In the genomic region with DNA sequence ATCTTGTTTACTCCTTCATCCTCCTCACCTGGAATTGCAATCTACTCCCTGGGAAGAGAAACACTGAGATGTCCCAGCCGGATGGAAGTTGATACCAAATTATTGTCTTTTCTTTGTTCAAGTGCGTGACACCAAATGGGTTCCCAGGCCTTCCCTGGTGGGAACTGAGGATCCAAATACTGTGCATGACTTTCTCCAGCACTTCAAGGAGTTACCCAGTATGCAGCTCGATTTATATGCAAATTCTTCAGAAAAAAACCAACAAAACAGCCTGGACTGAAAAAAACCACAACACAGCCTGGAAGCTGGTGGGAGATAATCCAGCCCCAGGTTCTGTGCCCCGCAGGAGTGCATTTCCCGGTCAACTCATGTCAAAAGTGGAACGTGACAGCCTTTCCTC, we compare ENCODE assay signal across 36 cellular contexts.
"Had no signal": no experiment of that assay in that cellular context is flagged by ENCODE, and none has a peak within 500 bp of the region (broad histone marks: within the 10 kb centered on the region; RNA-seq: fewer than 3 reads in every experiment).

No MANE protein-coding gene starts in this region.

- H3K27me3 ChIP-seq: adrenal gland, body of pancreas, brain microvascular endothelial cell had no signal

- H3K4me1 Mint-ChIP-seq: activated B cell treated with CpG ODN at 0.5 μM for 24 hours; activated CD4-positive, alpha-beta T cell treated with anti-CD3 and anti-CD28 coated beads, Interleukin-2, amount 10 ng/mL, durations not matched to agents 24 days and 14 days; activated naive CD4-positive, alpha-beta T cell treated with anti-CD3 and anti-CD28 coated beads, Interleukin-2, amount 10 ng/mL, durations not matched to agents 7 days and 5 days; activated naive CD4-positive, alpha-beta T cell treated with anti-CD3 and anti-CD28 coated beads, Interleukin-2, amount 50 U/mL, for 24 hours; activated naive CD8-positive, alpha-beta T cell treated with anti-CD3 and anti-CD28 coated beads, Interleukin-2, amount 10 ng/mL, durations not matched to agents 7 days and 5 days; activated T-helper 17 cell treated with anti-CD3 and anti-CD28 coated beads, Interleukin-2, amount 50 U/mL, for 72 hours had no signal

- H3K27ac ChIP-seq: adrenal gland, body of pancreas, brain microvascular endothelial cell, breast epithelium, VCaP had no signal

- H3K36me3 ChIP-seq: adrenal gland, brain microvascular endothelial cell, breast epithelium had no signal

- H3K4me1 ChIP-seq: adrenal gland, body of pancreas, breast epithelium had no signal

- H3K4me3 ChIP-seq: adrenal gland, body of pancreas, breast epithelium had no signal

- H3K9me3 Mint-ChIP-seq: activated CD4-positive, alpha-beta T cell treated with anti-CD3 and anti-CD28 coated beads, Interleukin-2, amount 10 ng/mL, durations not matched to agents 24 days and 14 days had no signal

- FAIRE-seq: astrocyte, colon, TTC549 had no signal

- H3K9me3 ChIP-seq: adrenal gland had no signal

- DNase-seq: activated B cell treated with CpG ODN at 0.5 μM for 24 hours; activated CD4-positive, alpha-beta memory T cell treated with anti-CD3 and anti-CD28 coated beads for 36 hours; activated CD4-positive, alpha-beta T cell treated with anti-CD3 and anti-CD28 coated beads for 4 hours; activated CD4-positive, alpha-beta T cell treated with anti-CD3 and anti-CD28 coated beads, Interleukin-2, amount 10 ng/mL, durations not matched to agents 24 days and 14 days; activated CD4-positive, alpha-beta T cell treated with anti-CD3 and anti-CD28 coated beads, Interleukin-2, amount 50 U/mL, for 1 hour; activated CD4-positive, alpha-beta T cell treated with anti-CD3 and anti-CD28 coated beads, Interleukin-2, amount 50 U/mL, for 4 hours; activated CD4-positive, CD25-positive, alpha-beta regulatory T cell treated with anti-CD3 and anti-CD28 coated beads, Interleukin-2, amount 50 U/mL, for 72 hours; activated CD8-positive, alpha-beta memory T cell treated with anti-CD3 and anti-CD28 coated beads, Interleukin-2, amount 50 U/mL, for 4 hours; activated CD8-positive, alpha-beta T cell treated with anti-CD3 and anti-CD28 coated beads for 36 hours; activated effector memory CD4-positive, alpha-beta T cell treated with anti-CD3 and anti-CD28 coated beads, Interleukin-2, amount 50 U/mL, for 16 hours; activated gamma-delta T cell treated with Interleukin-2 at 50 U/mL for 16 hours; activated naive CD4-positive, alpha-beta T cell; activated naive CD4-positive, alpha-beta T cell treated with anti-CD3 and anti-CD28 coated beads, Interleukin-2, amount 10 ng/mL, durations not matched to agents 7 days and 5 days; activated naive CD8-positive, alpha-beta T cell treated with anti-CD3 and anti-CD28 coated beads, Interleukin-2, amount 10 ng/mL, durations not matched to agents 7 days and 5 days; activated T-cell treated with anti-CD3 and anti-CD28 coated beads for 4 hours; activated T-cell treated with anti-CD3 and anti-CD28 coated beads, Interleukin-2, amount 50 U/mL, for 1 hour; activated T-cell treated with anti-CD3 and anti-CD28 coated beads, Interleukin-2, amount 50 U/mL, for 4 hours; activated T-cell treated with anti-CD3 and anti-CD28 coated beads, Interleukin-2, amount 50 U/mL, for 72 hours; adrenal gland; amniotic stem cell; aorta; body of pancreas; brain microvascular endothelial cell; central memory CD4-positive, alpha-beta T cell; T-helper 2 cell; T-helper 9 cell had no signal

- H3K4me3 Mint-ChIP-seq: activated B cell treated with CpG ODN at 0.5 μM for 24 hours; activated CD4-positive, alpha-beta memory T cell treated with anti-CD3 and anti-CD28 coated beads for 36 hours; activated CD4-positive, alpha-beta T cell treated with anti-CD3 and anti-CD28 coated beads, Interleukin-2, amount 10 ng/mL, durations not matched to agents 24 days and 14 days; activated CD8-positive, alpha-beta T cell treated with anti-CD3 and anti-CD28 coated beads for 36 hours; activated naive CD4-positive, alpha-beta T cell treated with anti-CD3 and anti-CD28 coated beads, Interleukin-2, amount 10 ng/mL, durations not matched to agents 7 days and 5 days; activated naive CD4-positive, alpha-beta T cell treated with anti-CD3 and anti-CD28 coated beads, Interleukin-2, amount 50 U/mL, for 24 hours; activated naive CD8-positive, alpha-beta T cell; activated naive CD8-positive, alpha-beta T cell treated with anti-CD3 and anti-CD28 coated beads, Interleukin-2, amount 10 ng/mL, durations not matched to agents 7 days and 5 days; activated T-cell treated with anti-CD3 and anti-CD28 coated beads, Interleukin-2, amount 50 U/mL, for 4 hours; activated T-cell treated with anti-CD3 and anti-CD28 coated beads, Interleukin-2, amount 50 U/mL, for 72 hours; activated T-helper 1 cell treated with anti-CD3 and anti-CD28 coated beads, Interleukin-12 subunit alpha, Interleukin-12 subunit beta, Interleukin-2, Interleukin-4 antibody, amounts not matched to agents 30 ng/mL and 10 ng/mL and 1 ng/mL, durations not matched to agents 14 hours and 24 hours and 36 hours; activated T-helper 17 cell treated with anti-CD3 and anti-CD28 coated beads, Interleukin-2, amount 50 U/mL, for 72 hours; T-helper 2 cell treated with Interferon-gamma antibody and Interleukin-4, amounts not matched to agents 5 μg/mL and 100 μg/mL, for 36 hours had no signal

- ATAC-seq: activated CD8-positive, alpha-beta T cell treated with anti-CD3 and anti-CD28 coated beads for 36 hours; activated T-cell treated with anti-CD3 and anti-CD28 coated beads, Interleukin-2, amount 50 U/mL, for 4 hours; activated T-cell treated with anti-CD3 and anti-CD28 coated beads, Interleukin-2, amount 50 U/mL, for 72 hours; activated T-helper 17 cell treated with anti-CD3 and anti-CD28 coated beads, Interleukin-2, amount 50 U/mL, for 72 hours; body of pancreas had no signal

- H3K36me3 Mint-ChIP-seq: activated CD4-positive, alpha-beta memory T cell treated with anti-CD3 and anti-CD28 coated beads for 36 hours; activated naive CD4-positive, alpha-beta T cell treated with anti-CD3 and anti-CD28 coated beads, Interleukin-2, amount 10 ng/mL, durations not matched to agents 7 days and 5 days; activated naive CD4-positive, alpha-beta T cell treated with anti-CD3 and anti-CD28 coated beads, Interleukin-2, amount 50 U/mL, for 24 hours; activated naive CD8-positive, alpha-beta T cell; activated naive CD8-positive, alpha-beta T cell treated with anti-CD3 and anti-CD28 coated beads, Interleukin-2, amount 10 ng/mL, durations not matched to agents 7 days and 5 days had no signal

- H3K27me3 Mint-ChIP-seq: activated B cell treated with CpG ODN at 0.5 μM for 24 hours; activated CD4-positive, alpha-beta memory T cell treated with anti-CD3 and anti-CD28 coated beads for 36 hours; activated CD4-positive, alpha-beta T cell treated with anti-CD3 and anti-CD28 coated beads, Interleukin-2, amount 10 ng/mL, durations not matched to agents 24 days and 14 days; activated CD8-positive, alpha-beta T cell treated with anti-CD3 and anti-CD28 coated beads for 36 hours; activated naive CD4-positive, alpha-beta T cell treated with anti-CD3 and anti-CD28 coated beads, Interleukin-2, amount 10 ng/mL, durations not matched to agents 7 days and 5 days; activated naive CD4-positive, alpha-beta T cell treated with anti-CD3 and anti-CD28 coated beads, Interleukin-2, amount 50 U/mL, for 24 hours; activated naive CD8-positive, alpha-beta T cell; activated naive CD8-positive, alpha-beta T cell treated with anti-CD3 and anti-CD28 coated beads, Interleukin-2, amount 10 ng/mL, durations not matched to agents 7 days and 5 days; activated T-helper 17 cell treated with anti-CD3 and anti-CD28 coated beads, Interleukin-2, amount 50 U/mL, for 72 hours had no signal

- H3K27ac Mint-ChIP-seq: activated B cell treated with CpG ODN at 0.5 μM for 24 hours; activated CD4-positive, alpha-beta memory T cell treated with anti-CD3 and anti-CD28 coated beads for 36 hours; activated CD4-positive, alpha-beta T cell treated with anti-CD3 and anti-CD28 coated beads, Interleukin-2, amount 10 ng/mL, durations not matched to agents 24 days and 14 days; activated CD8-positive, alpha-beta T cell treated with anti-CD3 and anti-CD28 coated beads for 36 hours; activated naive CD4-positive, alpha-beta T cell treated with anti-CD3 and anti-CD28 coated beads, Interleukin-2, amount 10 ng/mL, durations not matched to agents 7 days and 5 days; activated naive CD4-positive, alpha-beta T cell treated with anti-CD3 and anti-CD28 coated beads, Interleukin-2, amount 50 U/mL, for 24 hours; activated naive CD8-positive, alpha-beta T cell; activated naive CD8-positive, alpha-beta T cell treated with anti-CD3 and anti-CD28 coated beads, Interleukin-2, amount 10 ng/mL, durations not matched to agents 7 days and 5 days; activated T-cell treated with anti-CD3 and anti-CD28 coated beads, Interleukin-2, amount 50 U/mL, for 72 hours; activated T-helper 1 cell treated with anti-CD3 and anti-CD28 coated beads, Interleukin-12 subunit alpha, Interleukin-12 subunit beta, Interleukin-2, Interleukin-4 antibody, amounts not matched to agents 30 ng/mL and 10 ng/mL and 1 ng/mL, durations not matched to agents 14 hours and 24 hours and 36 hours; activated T-helper 17 cell treated with anti-CD3 and anti-CD28 coated beads, Interleukin-2, amount 50 U/mL, for 72 hours; T-helper 2 cell treated with Interferon-gamma antibody and Interleukin-4, amounts not matched to agents 5 μg/mL and 100 μg/mL, for 36 hours had no signal
